10 cellular contexts compared by ENCODE assay signal in the genomic region with DNA sequence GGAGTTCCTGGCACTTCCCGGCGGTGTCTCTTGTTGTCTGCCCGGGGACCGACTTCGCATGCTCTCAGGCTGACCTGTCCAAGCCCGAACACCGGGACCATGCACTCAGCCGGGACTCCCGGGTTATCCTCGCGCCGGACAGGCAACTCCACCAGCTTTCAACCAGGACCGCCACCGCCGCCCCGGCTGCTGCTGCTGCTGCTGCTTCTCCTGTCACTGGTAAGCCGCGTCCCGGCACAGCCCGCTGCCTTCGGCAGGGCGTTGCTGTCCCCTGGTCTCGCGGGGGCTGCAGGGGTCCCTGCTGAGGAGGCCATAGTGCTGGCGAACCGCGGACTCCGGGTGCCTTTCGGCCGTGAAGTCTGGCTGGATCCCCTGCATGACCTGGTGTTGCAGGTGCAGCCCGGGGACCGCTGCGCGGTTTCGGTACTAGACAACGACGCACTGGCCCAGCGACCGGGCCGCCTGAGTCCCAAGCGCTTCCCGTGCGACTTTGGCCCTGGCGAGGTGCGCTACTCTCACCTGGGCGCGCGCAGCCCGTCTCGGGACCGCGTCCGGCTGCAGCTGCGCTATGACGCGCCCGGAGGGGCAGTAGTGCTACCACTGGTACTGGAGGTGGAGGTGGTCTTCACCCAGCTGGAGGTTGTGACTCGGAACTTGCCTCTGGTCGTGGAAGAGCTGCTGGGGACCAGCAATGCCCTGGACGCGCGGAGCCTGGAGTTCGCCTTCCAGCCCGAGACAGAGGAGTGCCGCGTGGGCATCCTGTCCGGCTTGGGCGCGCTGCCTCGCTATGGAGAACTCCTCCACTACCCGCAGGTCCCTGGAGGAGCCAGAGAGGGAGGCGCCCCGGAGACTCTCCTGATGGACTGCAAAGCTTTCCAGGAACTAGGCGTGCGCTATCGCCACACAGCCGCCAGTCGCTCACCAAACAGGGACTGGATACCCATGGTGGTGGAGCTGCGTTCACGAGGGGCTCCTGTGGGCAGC. TPM values are rescaled to one million over a fixed set of nuclear protein-coding genes. Genes with fewer than 3 reads are reported as not detected.
DNase-seq lines count a peak whose midpoint lies in the region; ATAC-seq, FAIRE-seq and TF ChIP-seq lines count a peak whose summit lies in the region.
"Had no signal": no experiment of that assay in that cellular context is flagged by ENCODE, and none has a peak within 500 bp of the region (broad histone marks: within the 10 kb centered on the region; RNA-seq: fewer than 3 reads in every experiment).

No MANE protein-coding gene starts in this region.

- peak; percentile 31 for ATAC-seq in Right ventricle myocardium inferior
- ATAC-seq in HG02852 (IDR thresholded peaks at IDR 0.05; ENCODE audit: unreplicated experiment): no peak
- ATAC-seq in HG03439 (IDR thresholded peaks at IDR 0.05; ENCODE audit: unreplicated experiment): no peak

- H2BK12ac ChIP-seq in H1 (ENCODE audit: low read depth, low read length): peak overlapping the region; percentile 69; the same call in 1 of the 2 replicates

- no peak overlapping the region for H3K27ac Mint-ChIP-seq in immature natural killer cell
- H3K27ac Mint-ChIP-seq: stimulated activated naive CD8-positive, alpha-beta T cell treated with anti-CD3 and anti-CD28 coated beads, Interleukin-15, Interleukin-2, amounts not matched to agents 100 ng/mL and 50 ng/mL, for 24 hours had no signal

- H4K20me1 ChIP-seq in H1 (replicated peaks in 1 of 2; ENCODE audit: control insufficient read depth in 1 of 2, insufficient read depth in 2 of 2, low read length in 2 of 2): peaks cover 3 to 7% of the 10 kb centered on the region in 2 experiments

- H3K14ac ChIP-seq in H1 (ENCODE audit: insufficient read length): no peak overlapping the region

- no peak for FAIRE-seq in H1 (lab: Jason Lieb, UNC)

- H3K18ac ChIP-seq in H1 (ENCODE audit: extremely low read depth, low read length): peak overlapping the region; percentile 61; the same call in 1 of the 2 replicates

- no peak overlapping the region for H4K91ac ChIP-seq in H1 (replicated peaks; ENCODE audit: insufficient read length, low read length)

- no peaks in the 10 kb centered on the region for H3K36me3 Mint-ChIP-seq in immature natural killer cell

- H3K4me1 ChIP-seq in H1 (replicated peaks in 1 of 4; ENCODE audit: control insufficient read depth in 3 of 4, insufficient read depth in 4 of 4, low read length in 3 of 4): peaks cover 0 to 13% (median 5%) of the 10 kb centered on the region in 4 experiments; a peak in 6 of 7 replicates
- peaks cover 12% of the 10 kb centered on the region for H3K4me1 ChIP-seq in mesodermal cell (ENCODE audit: control insufficient read depth, insufficient read depth, low read length, poor library complexity, severe bottlenecking)
- peaks cover 0 to 5% of the 10 kb centered on the region in 2 donors for H3K4me1 ChIP-seq in uterus

- H3K4me3 Mint-ChIP-seq in immature natural killer cell: no peak overlapping the region
- H3K4me3 Mint-ChIP-seq: stimulated activated naive CD8-positive, alpha-beta T cell treated with anti-CD3 and anti-CD28 coated beads, Interleukin-15, Interleukin-2, amounts not matched to agents 100 ng/mL and 50 ng/mL, for 24 hours had no signal

- CTCF ChIA-PET in H1 (lab: Charles Lee; ENCODE audit: partially characterized antibody): interaction anchor here (0.6 to 4.1 kb wide), 10 partner anchors 10 to 777 kb away, joined by 3 to 61 read pairs (median 4); no protein-coding TSS in a partner anchor

- intact Hi-C loops in Right ventricle myocardium inferior (cut with DNase I) (loop anchor here (2.0 to 5.0 kb wide), 2 partner anchors 75 to 185 kb away; no protein-coding TSS in a partner anchor), cardiac septum (cut with DNase I) (loop anchor here (5.0 kb wide), 1 partner anchor 80 kb away; no protein-coding TSS in a partner anchor), uterus (cut with DNase I; ENCODE audit: low total_unique reads) (no loop called here)

- no peaks in the 10 kb centered on the region; the same call in 1 of the 2 replicates for H3K79me1 ChIP-seq in H1 (ENCODE audit: low read depth, low read length)

- peaks cover 0 to 2% (median 0%) of the 10 kb centered on the region in 3 donors for H3K27me3 Mint-ChIP-seq in immature natural killer cell (ENCODE audit: low read depth in 3 of 3)

- H3K36me3 ChIP-seq in H1 (ENCODE audit: control insufficient read depth in 2 of 4, insufficient read depth in 4 of 4, low read length in 3 of 4) (peaks cover 0 to 27% (median 11%) of the 10 kb centered on the region in 4 experiments; a peak in 6 of 8 replicates), mesodermal cell (ENCODE audit: control insufficient read depth, insufficient read depth, low read length) (peaks cover 33% of the 10 kb centered on the region), uterus (no peaks in the 10 kb centered on the region)

- no peak overlapping the region; the same call in 1 of the 2 replicates for H2BK20ac ChIP-seq in H1 (ENCODE audit: low read length)

- no peak overlapping the region for H3K23ac ChIP-seq in H1 (ENCODE audit: insufficient read length)

- no peak overlapping the region for H3K4ac ChIP-seq in H1 (replicated peaks; ENCODE audit: insufficient read length, low read depth, low read length)

- H4K5ac ChIP-seq in H1 (ENCODE audit: insufficient read length, low read depth, low read length): no peak overlapping the region

- peak overlapping the region; percentile 80 for H2AFZ ChIP-seq in H1 (ENCODE audit: low read length)

- H3K9ac ChIP-seq in H1 (replicated peaks in 1 of 4; ENCODE audit: extremely low read depth in 1 of 4, low read depth in 3 of 4, low read length in 3 of 4): peak overlapping the region; percentile 40 to 57 (median 47); a peak in 6 of 7 replicates

- H3K4me1 Mint-ChIP-seq in immature natural killer cell: no peaks in the 10 kb centered on the region

- 5% methylated on average over 64 of the region's 80 CpGs; no CpG with 5 or more reads in 1 of the 2 experiments for WGBS in H1 (ENCODE audit: extremely low coverage in 1 of 2, insufficient coverage in 1 of 2, insufficient read length in 1 of 2, insufficient replicate concordance in 2 of 2, low coverage in 1 of 2, low lambda C conversion rate in 2 of 2, missing lambda C conversion rate in 1 of 2), 2 experiments
- 0 to 2% methylated on average over 71 to 73 of the region's 80 CpGs for WGBS in mesodermal cell (ENCODE audit: insufficient coverage in 2 of 2), 2 experiments

- peak overlapping the region; percentile 95 to 97 for H3K4me2 ChIP-seq in H1 (ENCODE audit: insufficient read depth in 1 of 2, low read depth in 2 of 2, low read length in 2 of 2)

- DNase-seq in Right ventricle myocardium inferior (ENCODE audit: missing footprints): no peak
- DNase-seq in cardiac septum (ENCODE audit: low spot score): no peak
- peak in 1 of 2 experiments; percentile 72 for DNase-seq in H1 (ENCODE audit: low read depth in 1 of 2, low spot score in 2 of 2)
- DNase-seq in uterus: no peak
- no peak for DNase-seq in immature natural killer cell
- DNase-seq: DND-41 had no signal

- H3K27ac ChIP-seq in H1 (ENCODE audit: low read depth, low read length): no peak overlapping the region
- H3K27ac ChIP-seq in mesodermal cell (ENCODE audit: low read depth, low read length, severe bottlenecking): peak overlapping the region; percentile 71
- no peak overlapping the region for H3K27ac ChIP-seq in uterus

- H3K27me3 ChIP-seq in H1 (replicated peaks in 1 of 4; ENCODE audit: control insufficient read depth in 3 of 4, extremely low read depth in 1 of 4, insufficient read depth in 3 of 4, low read length in 3 of 4): peaks cover 0 to 13% (median 10%) of the 10 kb centered on the region in 4 experiments; a peak in 5 of 7 replicates
- peaks cover 0 to 15% of the 10 kb centered on the region in 2 donors for H3K27me3 ChIP-seq in uterus

- TF ChIP-seq POLR2A in H1 (IDR thresholded peaks at IDR 0.05; ENCODE audit: control extremely low read depth in 1 of 2, low read depth in 2 of 2, low read length in 2 of 2): no peak
- no peak for TF ChIP-seq POLR2A in uterus (IDR thresholded peaks at IDR 0.05)

- H3K56ac ChIP-seq in H1 (replicated peaks; ENCODE audit: insufficient read length, low read depth, low read length): peak overlapping the region; percentile 54

- H2BK5ac ChIP-seq in H1 (ENCODE audit: low read depth, low read length): peak overlapping the region; percentile 38; the same call in 1 of the 2 replicates

- H4K8ac ChIP-seq in H1 (ENCODE audit: extremely low read depth, insufficient read depth, low read length): peak overlapping the region; percentile 75

- H2BK15ac ChIP-seq in H1 (ENCODE audit: low read length): no peak overlapping the region

- TF ChIP-seq CTCF in H1 (IDR thresholded peaks at IDR 0.05; ENCODE audit: control extremely low read depth in 1 of 3, insufficient read depth in 1 of 3, low read depth in 1 of 3, low read length in 3 of 3) (no peak), uterus (IDR thresholded peaks at IDR 0.05) (no peak)

- no peak overlapping the region for H2AK5ac ChIP-seq in H1 (ENCODE audit: low read depth, low read length)

- no peak for TF ChIP-seq EP300 in H1 (IDR thresholded peaks at IDR 0.05; ENCODE audit: borderline replicate concordance in 1 of 2, low read depth in 2 of 2, low read length in 2 of 2)

- H3K9me3 Mint-ChIP-seq in immature natural killer cell: peaks cover 0 to 11% (median 1%) of the 10 kb centered on the region in 6 donors
- H3K9me3 Mint-ChIP-seq: stimulated activated naive CD8-positive, alpha-beta T cell treated with anti-CD3 and anti-CD28 coated beads, Interleukin-15, Interleukin-2, amounts not matched to agents 100 ng/mL and 50 ng/mL, for 24 hours had no signal

- no peak overlapping the region for H2BK120ac ChIP-seq in H1 (replicated peaks; ENCODE audit: low read depth, low read length)

- H3K4me3 ChIP-seq in H1 (ENCODE audit: extremely low read depth in 1 of 4, insufficient read depth in 2 of 4, low read depth in 3 of 4, low read length in 4 of 4) (peak overlapping the region; percentile 46 to 83 (median 80)), mesodermal cell (ENCODE audit: extremely low read depth, insufficient read depth, low read length, poor library complexity, severe bottlenecking) (peak overlapping the region; percentile 59), uterus (peak overlapping the region; percentile 18 to 44)

- POLR2A ChIA-PET in H1 (lab: Charles Lee; ENCODE audit: partially characterized antibody): interaction anchor here (0.7 to 3.6 kb wide), 13 partner anchors 9 to 1525 kb away, joined by 3 to 19 read pairs (median 3); no protein-coding TSS in a partner anchor

- no peak for TF ChIP-seq RAD21 in H1 (IDR thresholded peaks at IDR 0.05 in 1 of 2, conservative IDR thresholded peaks at IDR 0.05 in 1 of 2; ENCODE audit: low read depth in 2 of 2, low read length in 2 of 2)

- H3K23me2 ChIP-seq in H1 (ENCODE audit: low read depth, low read length): peaks cover 15% of the 10 kb centered on the region

- peaks cover 0 to 11% of the 10 kb centered on the region in 2 experiments; a peak in 1 of 4 replicates for H3K79me2 ChIP-seq in H1 (ENCODE audit: control insufficient read depth in 1 of 2, insufficient read depth in 2 of 2, low read length in 2 of 2)

- H3K9me3 ChIP-seq in H1 (ENCODE audit: insufficient read depth in 2 of 2, low read depth in 1 of 2, low read length in 1 of 2): peaks cover 0 to 3% of the 10 kb centered on the region in 2 experiments; a peak in 2 of 4 replicates
- peaks cover 9% of the 10 kb centered on the region for H3K9me3 ChIP-seq in mesodermal cell (ENCODE audit: control insufficient read depth, low read length)
- H3K9me3 ChIP-seq in uterus: no peaks in the 10 kb centered on the region

RNA-seq across cellular contexts. Expression of a gene that starts 0.7 kb away (rescaled TPM):
- 0.03 TPM for total RNA-seq in Right ventricle myocardium inferior
- 0.22 TPM for total RNA-seq in cardiac septum
- 22.2 and 22.8 TPM in 2 replicates for total RNA-seq in H1 (2021; fragmentation: NEBNext Ultra II Directional; extraction: Animal tissue kit (Norgen Biotek cat#: 25700))
- polyA plus RNA-seq in H1 (2011; rRNA removed): 10.8 and 11.6 TPM in 2 replicates
- polyA plus RNA-seq in H1 (2011; cell fraction: cytosol; rRNA removed): 14.1 TPM
- polyA plus RNA-seq in H1 (2011; cell fraction: nucleus; rRNA removed): 28.0 TPM
- polyA plus RNA-seq in H1 (2012, experiment 1 of 2): 10.4 to 19.4 TPM (median 13.5 TPM) in 4 replicates
- polyA plus RNA-seq in H1 (2012, experiment 2 of 2): 0.87 TPM
- polyA plus RNA-seq in H1 (2013, experiment 1 of 2): 23.3 TPM
- 14.7 TPM for polyA plus RNA-seq in H1 (2013, experiment 2 of 2)
- 71.1 and 139 TPM in 2 replicates for polyA minus RNA-seq in H1 (2011; rRNA and poly(A)+ RNA removed)
- polyA minus RNA-seq in H1 (2011; cell fraction: cytosol; rRNA and poly(A)+ RNA removed): 32.7 TPM
- polyA minus RNA-seq in H1 (2011; cell fraction: nucleus; rRNA and poly(A)+ RNA removed): 95.0 TPM
- polyA plus RNA-seq in mesodermal cell (2013, experiment 1 of 2): 19.4 TPM
- 16.0 TPM for polyA plus RNA-seq in mesodermal cell (2013, experiment 2 of 2)
- 10 to 100 TPM in 1 of 4 donors, 1 to 10 TPM in 2, under 1 TPM in 1; under 0.01 to 34.3 (median 2.5) TPM for total RNA-seq in uterus
- not detected for polyA plus RNA-seq in immature natural killer cell
